In the genomic region with DNA sequence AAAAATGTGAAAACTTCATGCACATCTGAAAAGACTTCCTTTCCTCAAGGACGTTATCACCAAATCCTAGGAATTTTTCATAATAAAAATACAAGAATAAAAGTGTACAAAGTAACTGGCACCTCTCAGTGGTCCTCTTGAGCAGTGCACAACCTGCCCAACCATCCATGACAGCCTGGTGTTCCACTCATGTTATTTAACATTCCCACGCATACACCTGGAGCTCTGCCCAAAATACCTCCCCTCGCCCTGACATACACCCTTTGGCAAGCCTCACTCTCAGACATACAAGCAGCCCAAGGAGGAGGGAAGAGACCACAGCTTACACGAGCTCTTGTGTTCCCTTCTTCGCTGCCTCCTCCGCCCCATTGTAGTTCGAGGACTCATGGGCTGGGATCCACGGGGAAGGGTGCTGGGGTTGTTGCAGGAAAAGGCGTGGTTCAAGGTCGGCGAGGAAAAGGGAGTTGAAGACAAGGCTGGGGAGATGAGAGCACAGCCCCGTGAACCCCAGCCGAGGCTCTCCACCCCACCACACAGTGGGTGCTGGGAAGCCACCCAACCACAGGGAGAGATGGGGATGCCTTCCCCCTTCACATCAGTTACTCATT, we compare ENCODE assay signal across 1 cellular context.
TF ChIP-seq lines count a peak whose summit lies in the region.

No MANE protein-coding gene starts in this region.

TF ChIP-seq in WTC11, 78 proteins besides CTCF, POLR2A, EP300 and RAD21 (continued from another document):
- TF ChIP-seq, protein P1, sequence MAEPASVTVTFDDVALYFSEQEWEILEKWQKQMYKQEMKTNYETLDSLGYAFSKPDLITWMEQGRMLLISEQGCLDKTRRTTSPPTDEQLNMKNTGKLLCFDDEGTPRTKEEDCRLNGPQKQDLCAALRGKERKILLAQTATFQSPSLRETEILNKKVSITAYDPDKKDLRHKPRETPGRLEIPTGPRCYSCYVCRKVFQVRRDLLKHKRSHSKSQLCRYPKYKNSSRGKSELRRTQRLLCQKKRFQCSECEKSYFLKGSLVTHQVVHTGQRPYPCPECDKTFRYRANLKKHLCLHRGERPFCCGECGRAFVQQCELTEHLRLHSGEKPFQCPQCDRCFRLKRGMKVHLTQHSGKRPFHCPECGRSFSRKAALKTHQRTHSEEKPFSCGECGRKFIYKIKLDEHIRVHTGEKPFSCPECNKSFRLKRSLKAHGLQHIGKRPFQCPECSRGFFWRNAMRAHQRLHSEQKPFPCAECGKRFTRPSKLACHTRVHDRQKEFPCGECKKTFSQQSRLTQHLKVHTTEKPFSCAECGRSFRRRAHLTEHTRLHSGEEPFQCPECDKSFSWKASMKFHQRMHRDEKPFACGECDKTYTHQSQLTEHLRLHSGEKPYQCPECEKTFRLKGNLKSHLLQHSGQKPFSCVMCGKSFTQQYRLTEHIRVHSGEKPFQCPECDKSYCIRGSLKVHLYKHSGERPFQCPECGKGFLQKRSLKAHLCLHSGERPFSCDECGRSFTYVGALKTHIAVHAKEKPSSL (CRISPR knock-in tag; conservative IDR thresholded peaks at IDR 0.05) = no peak
- TF ChIP-seq GABPB1 (CRISPR knock-in tag; IDR thresholded peaks at IDR 0.05) = no peak
